ENCODE assay signal across 26 cellular contexts in genomic region chr5:136228358-136228757, GRCh38. TPM values are rescaled to one million over a fixed set of nuclear protein-coding genes. Genes with fewer than 3 reads are reported as not detected.
"Had no signal": no experiment of that assay in that cellular context is flagged by ENCODE, and none has a peak within 500 bp of the region (broad histone marks: within the 10 kb centered on the region; RNA-seq: fewer than 3 reads in every experiment).

No MANE protein-coding gene starts in this region.

- H3K9me3 ChIP-seq: breast epithelium, MG63 had no signal

- H3K27ac Mint-ChIP-seq: activated CD8-positive, alpha-beta T cell treated with anti-CD3 and anti-CD28 coated beads, Interleukin-2, amount 10 ng/mL, durations not matched to agents 7 days and 5 days; activated naive CD4-positive, alpha-beta T cell treated with anti-CD3 and anti-CD28 coated beads, Interleukin-2, amount 50 U/mL, for 24 hours; T-helper 17 cell had no signal

- H3K4me1 Mint-ChIP-seq: activated naive CD4-positive, alpha-beta T cell treated with anti-CD3 and anti-CD28 coated beads, Interleukin-2, amount 50 U/mL, for 24 hours; T-helper 17 cell had no signal

- H3K4me3 ChIP-seq: breast epithelium, MG63 had no signal

- DNase-seq: activated CD4-positive, alpha-beta T cell treated with anti-CD3 and anti-CD28 coated beads for 48 hours; activated CD4-positive, alpha-beta T cell treated with anti-CD3 and anti-CD28 coated beads, Interleukin-2, amount 50 U/mL, for 4 hours; activated CD4-positive, CD25-positive, alpha-beta regulatory T cell treated with anti-CD3 and anti-CD28 coated beads, Interleukin-2, amount 50 U/mL, for 72 hours; activated CD8-positive, alpha-beta memory T cell treated with anti-CD3 and anti-CD28 coated beads, Interleukin-2, amount 50 U/mL, for 48 hours; activated CD8-positive, alpha-beta T cell treated with anti-CD3 and anti-CD28 coated beads, Interleukin-2, amount 10 ng/mL, durations not matched to agents 7 days and 5 days; activated naive CD4-positive, alpha-beta T cell; activated T-cell treated with anti-CD3 and anti-CD28 coated beads, Interleukin-2, amount 50 U/mL, for 1 hour; aorta; MG63; MV-4-11; NCI-H1105; NCI-H1436; NCI-H1694 treated with DMSO at 0.1 percent for 48 hours; NCI-H2029 treated with DMSO at 0.1 percent for 48 hours; NCI-H2171; NCI-H2227 treated with DMSO at 0.1 percent for 48 hours; NCI-H526 treated with DMSO at 0.1 percent for 48 hours; NCI-H82; SIG-M5; T-helper 17 cell; T1000 had no signal

- H3K9me3 Mint-ChIP-seq: activated naive CD4-positive, alpha-beta T cell treated with anti-CD3 and anti-CD28 coated beads, Interleukin-2, amount 50 U/mL, for 24 hours had no signal

- ATAC-seq: activated CD8-positive, alpha-beta T cell treated with anti-CD3 and anti-CD28 coated beads, Interleukin-2, amount 10 ng/mL, durations not matched to agents 7 days and 5 days; T-helper 17 cell had no signal

- H3K36me3 Mint-ChIP-seq: activated naive CD4-positive, alpha-beta T cell treated with anti-CD3 and anti-CD28 coated beads, Interleukin-2, amount 50 U/mL, for 24 hours had no signal

- H3K27me3 ChIP-seq: breast epithelium had no signal

- H3K4me1 ChIP-seq: breast epithelium had no signal

- H3K27ac ChIP-seq: breast epithelium had no signal

- H3K4me3 Mint-ChIP-seq: activated CD8-positive, alpha-beta T cell treated with anti-CD3 and anti-CD28 coated beads, Interleukin-2, amount 10 ng/mL, durations not matched to agents 7 days and 5 days; activated naive CD4-positive, alpha-beta T cell treated with anti-CD3 and anti-CD28 coated beads, Interleukin-2, amount 50 U/mL, for 24 hours; T-helper 17 cell had no signal

- H3K36me3 ChIP-seq: breast epithelium, MG63 had no signal

RNA-seq across cellular contexts. Expression of gene SMIM32, which starts 35.4 kb away (rescaled TPM):
- total RNA-seq: activated CD8-positive, alpha-beta T cell treated with anti-CD3 and anti-CD28 coated beads, Interleukin-2, amount 10 ng/mL, durations not matched to agents 7 days and 5 days; breast epithelium; NCI-H460; OCI-LY7; RPMI7951; T-helper 17 cell had no signal
